In genomic region chr14:34775922-34776321, GRCh38 we compare ENCODE assay signal across 3 cellular contexts.
A peak's percentile ranks its signal among the peaks of the same experiment; 100 is the strongest.
TF ChIP-seq lines count a peak whose summit lies in the region.

No MANE protein-coding gene starts in this region.

TF ChIP-seq in HCT116, 20 proteins besides CTCF, POLR2A, EP300 and RAD21:
- TF ChIP-seq MAX (IDR thresholded peaks at IDR 0.05) (no peak), CBX3 (IDR thresholded peaks at IDR 0.05; ENCODE audit: low read depth) (no peak), SP1 (IDR thresholded peaks at IDR 0.05; ENCODE audit: low read depth) (no peak), EZH2 (IDR thresholded peaks at IDR 0.05) (no peak), POLR2AphosphoS5 (IDR thresholded peaks at IDR 0.05; ENCODE audit: low read depth, low read length) (no peak), CEBPB (IDR thresholded peaks at IDR 0.05; ENCODE audit: low read depth) (no peak)

TF ChIP-seq in GM12878, 131 proteins besides CTCF, POLR2A, EP300 and RAD21:
- no peak for TF ChIP-seq SMARCA5 (IDR thresholded peaks at IDR 0.05)
- TF ChIP-seq RBBP5 (conservative IDR thresholded peaks at IDR 0.05), result no peak
- TF ChIP-seq BCL3 (IDR thresholded peaks at IDR 0.05; ENCODE audit: borderline replicate concordance, insufficient read depth, low read depth, low read length, poor library complexity, severe bottlenecking), result no peak
- TF ChIP-seq TCF7 (IDR thresholded peaks at IDR 0.05; ENCODE audit: borderline replicate concordance), result no peak
- TF ChIP-seq, protein P1, sequence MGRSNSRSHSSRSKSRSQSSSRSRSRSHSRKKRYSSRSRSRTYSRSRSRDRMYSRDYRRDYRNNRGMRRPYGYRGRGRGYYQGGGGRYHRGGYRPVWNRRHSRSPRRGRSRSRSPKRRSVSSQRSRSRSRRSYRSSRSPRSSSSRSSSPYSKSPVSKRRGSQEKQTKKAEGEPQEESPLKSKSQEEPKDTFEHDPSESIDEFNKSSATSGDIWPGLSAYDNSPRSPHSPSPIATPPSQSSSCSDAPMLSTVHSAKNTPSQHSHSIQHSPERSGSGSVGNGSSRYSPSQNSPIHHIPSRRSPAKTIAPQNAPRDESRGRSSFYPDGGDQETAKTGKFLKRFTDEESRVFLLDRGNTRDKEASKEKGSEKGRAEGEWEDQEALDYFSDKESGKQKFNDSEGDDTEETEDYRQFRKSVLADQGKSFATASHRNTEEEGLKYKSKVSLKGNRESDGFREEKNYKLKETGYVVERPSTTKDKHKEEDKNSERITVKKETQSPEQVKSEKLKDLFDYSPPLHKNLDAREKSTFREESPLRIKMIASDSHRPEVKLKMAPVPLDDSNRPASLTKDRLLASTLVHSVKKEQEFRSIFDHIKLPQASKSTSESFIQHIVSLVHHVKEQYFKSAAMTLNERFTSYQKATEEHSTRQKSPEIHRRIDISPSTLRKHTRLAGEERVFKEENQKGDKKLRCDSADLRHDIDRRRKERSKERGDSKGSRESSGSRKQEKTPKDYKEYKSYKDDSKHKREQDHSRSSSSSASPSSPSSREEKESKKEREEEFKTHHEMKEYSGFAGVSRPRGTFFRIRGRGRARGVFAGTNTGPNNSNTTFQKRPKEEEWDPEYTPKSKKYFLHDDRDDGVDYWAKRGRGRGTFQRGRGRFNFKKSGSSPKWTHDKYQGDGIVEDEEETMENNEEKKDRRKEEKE (IDR thresholded peaks at IDR 0.05), result no peak
- no peak for TF ChIP-seq IRF5 (IDR thresholded peaks at IDR 0.05; ENCODE audit: borderline replicate concordance)
- no peak for TF ChIP-seq HDAC6 (IDR thresholded peaks at IDR 0.05; ENCODE audit: unreplicated experiment)
- TF ChIP-seq CHD1 (IDR thresholded peaks at IDR 0.05; ENCODE audit: low read depth, low read length), result no peak
- no peak for TF ChIP-seq RAD51 (IDR thresholded peaks at IDR 0.05)
TF ChIP-seq in GM12878: peak in this region for 0.

TF ChIP-seq in HepG2, 621 proteins besides CTCF, POLR2A, EP300 and RAD21:
- peak; percentile 12; the same call in 1 of the 2 replicates for TF ChIP-seq ZNF331 (CRISPR knock-in tag; IDR thresholded peaks at IDR 0.05)
- TF ChIP-seq ZNF644 (CRISPR knock-in tag; IDR thresholded peaks at IDR 0.05; ENCODE audit: low read depth), result peak; percentile 30; the same call in 1 of the 2 replicates
- TF ChIP-seq HIVEP1 (CRISPR knock-in tag; IDR thresholded peaks at IDR 0.05), result no peak
- TF ChIP-seq, protein P2, sequence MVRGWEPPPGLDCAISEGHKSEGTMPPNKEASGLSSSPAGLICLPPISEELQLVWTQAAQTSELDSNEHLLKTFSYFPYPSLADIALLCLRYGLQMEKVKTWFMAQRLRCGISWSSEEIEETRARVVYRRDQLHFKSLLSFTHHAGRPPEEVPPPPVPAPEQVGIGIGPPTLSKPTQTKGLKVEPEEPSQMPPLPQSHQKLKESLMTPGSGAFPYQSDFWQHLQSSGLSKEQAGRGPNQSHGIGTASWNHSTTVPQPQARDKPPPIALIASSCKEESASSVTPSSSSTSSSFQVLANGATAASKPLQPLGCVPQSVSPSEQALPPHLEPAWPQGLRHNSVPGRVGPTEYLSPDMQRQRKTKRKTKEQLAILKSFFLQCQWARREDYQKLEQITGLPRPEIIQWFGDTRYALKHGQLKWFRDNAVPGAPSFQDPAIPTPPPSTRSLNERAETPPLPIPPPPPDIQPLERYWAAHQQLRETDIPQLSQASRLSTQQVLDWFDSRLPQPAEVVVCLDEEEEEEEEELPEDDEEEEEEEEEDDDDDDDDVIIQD (CRISPR knock-in tag; IDR thresholded peaks at IDR 0.05; ENCODE audit: low read depth), result 0 out of 2 replicates have a peak, but pooled peaks have one; percentile 44
- TF ChIP-seq, protein P3, sequence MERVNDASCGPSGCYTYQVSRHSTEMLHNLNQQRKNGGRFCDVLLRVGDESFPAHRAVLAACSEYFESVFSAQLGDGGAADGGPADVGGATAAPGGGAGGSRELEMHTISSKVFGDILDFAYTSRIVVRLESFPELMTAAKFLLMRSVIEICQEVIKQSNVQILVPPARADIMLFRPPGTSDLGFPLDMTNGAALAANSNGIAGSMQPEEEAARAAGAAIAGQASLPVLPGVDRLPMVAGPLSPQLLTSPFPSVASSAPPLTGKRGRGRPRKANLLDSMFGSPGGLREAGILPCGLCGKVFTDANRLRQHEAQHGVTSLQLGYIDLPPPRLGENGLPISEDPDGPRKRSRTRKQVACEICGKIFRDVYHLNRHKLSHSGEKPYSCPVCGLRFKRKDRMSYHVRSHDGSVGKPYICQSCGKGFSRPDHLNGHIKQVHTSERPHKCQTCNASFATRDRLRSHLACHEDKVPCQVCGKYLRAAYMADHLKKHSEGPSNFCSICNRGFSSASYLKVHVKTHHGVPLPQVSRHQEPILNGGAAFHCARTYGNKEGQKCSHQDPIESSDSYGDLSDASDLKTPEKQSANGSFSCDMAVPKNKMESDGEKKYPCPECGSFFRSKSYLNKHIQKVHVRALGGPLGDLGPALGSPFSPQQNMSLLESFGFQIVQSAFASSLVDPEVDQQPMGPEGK (CRISPR knock-in tag; IDR thresholded peaks at IDR 0.05), result no peak
- TF ChIP-seq, protein P4, sequence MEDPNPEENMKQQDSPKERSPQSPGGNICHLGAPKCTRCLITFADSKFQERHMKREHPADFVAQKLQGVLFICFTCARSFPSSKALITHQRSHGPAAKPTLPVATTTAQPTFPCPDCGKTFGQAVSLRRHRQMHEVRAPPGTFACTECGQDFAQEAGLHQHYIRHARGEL (CRISPR knock-in tag; IDR thresholded peaks at IDR 0.05), result no peak
- TF ChIP-seq TEAD3 (CRISPR knock-in tag; optimal IDR thresholded peaks at IDR 0.05; ENCODE audit: borderline replicate concordance), result peak; percentile 15
- TF ChIP-seq TCF7 (IDR thresholded peaks at IDR 0.05; ENCODE audit: low read depth), result no peak
- TF ChIP-seq, protein P5, sequence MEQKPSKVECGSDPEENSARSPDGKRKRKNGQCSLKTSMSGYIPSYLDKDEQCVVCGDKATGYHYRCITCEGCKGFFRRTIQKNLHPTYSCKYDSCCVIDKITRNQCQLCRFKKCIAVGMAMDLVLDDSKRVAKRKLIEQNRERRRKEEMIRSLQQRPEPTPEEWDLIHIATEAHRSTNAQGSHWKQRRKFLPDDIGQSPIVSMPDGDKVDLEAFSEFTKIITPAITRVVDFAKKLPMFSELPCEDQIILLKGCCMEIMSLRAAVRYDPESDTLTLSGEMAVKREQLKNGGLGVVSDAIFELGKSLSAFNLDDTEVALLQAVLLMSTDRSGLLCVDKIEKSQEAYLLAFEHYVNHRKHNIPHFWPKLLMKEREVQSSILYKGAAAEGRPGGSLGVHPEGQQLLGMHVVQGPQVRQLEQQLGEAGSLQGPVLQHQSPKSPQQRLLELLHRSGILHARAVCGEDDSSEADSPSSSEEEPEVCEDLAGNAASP (CRISPR knock-in tag; IDR thresholded peaks at IDR 0.05; ENCODE audit: borderline replicate concordance), result no peak
- no peak for TF ChIP-seq PRMT3 (CRISPR knock-in tag; IDR thresholded peaks at IDR 0.05; ENCODE audit: borderline replicate concordance, low read depth)
- no peak for TF ChIP-seq HNRNPL (IDR thresholded peaks at IDR 0.05; ENCODE audit: low read depth, low read length)
- no peak for TF ChIP-seq ZNF841 (CRISPR knock-in tag; IDR thresholded peaks at IDR 0.05; ENCODE audit: borderline replicate concordance)
- TF ChIP-seq PITX1 (CRISPR knock-in tag; IDR thresholded peaks at IDR 0.05), result no peak
